ENCODE assay signal across 8 cellular contexts in the genomic region with DNA sequence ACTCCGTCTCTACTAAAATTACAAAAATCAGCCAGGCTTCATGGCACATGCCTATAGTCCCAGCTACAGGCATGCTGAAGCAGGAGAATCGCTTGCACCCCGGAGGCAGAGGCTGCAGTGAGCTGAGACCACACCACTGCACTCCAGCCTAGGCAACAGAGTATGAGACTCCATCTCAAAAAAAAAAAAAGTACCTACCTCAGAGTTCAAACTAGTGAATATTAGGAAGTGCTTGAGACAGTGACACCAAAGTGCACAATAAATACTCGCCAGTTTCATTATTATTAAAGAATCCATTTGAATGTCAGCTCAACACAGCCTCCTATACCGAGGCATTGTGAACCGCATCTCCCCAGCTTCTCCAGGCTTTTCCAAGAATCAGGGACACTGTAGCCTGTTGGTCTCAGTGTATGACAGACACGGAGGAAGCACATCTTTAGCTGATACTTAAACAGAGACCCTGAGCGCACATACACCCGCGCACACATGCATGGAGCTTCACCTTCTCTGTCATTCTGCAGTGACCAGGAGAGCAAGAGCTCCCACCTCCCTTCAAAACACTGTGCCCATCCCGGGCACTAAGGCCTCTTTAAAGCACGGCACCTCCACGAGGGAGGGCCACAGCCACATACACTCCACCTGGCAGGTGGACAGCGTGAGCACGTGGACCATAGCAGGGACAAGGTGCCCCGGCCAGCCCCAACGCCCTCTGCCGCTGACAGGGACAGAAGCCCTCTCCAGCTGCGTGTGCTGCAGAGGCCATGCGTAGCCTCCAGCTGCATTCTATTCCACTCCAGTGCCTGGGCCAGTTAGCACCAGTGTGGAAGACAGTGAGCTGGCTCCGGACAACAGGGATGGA. TPM values are rescaled to one million over a fixed set of nuclear protein-coding genes. Genes with fewer than 3 reads are reported as not detected.
DNase-seq lines count a peak whose midpoint lies in the region; ATAC-seq and TF ChIP-seq lines count a peak whose summit lies in the region.

No MANE protein-coding gene starts in this region.

- TF ChIP-seq EP300 in tibial nerve (IDR thresholded peaks at IDR 0.05) = no peak

- no peak for ATAC-seq in body of pancreas
- no peak for ATAC-seq in GM19035 (IDR thresholded peaks at IDR 0.05; ENCODE audit: unreplicated experiment)

- no peaks in the 10 kb centered on the region for H3K9me3 ChIP-seq in tibial nerve
- no peaks in the 10 kb centered on the region for H3K9me3 ChIP-seq in body of pancreas

- H3K36me3 ChIP-seq in tibial nerve (peaks cover 0 to 79% (median 21%) of the 10 kb centered on the region in 3 donors), body of pancreas (replicated peaks in 1 of 2; ENCODE audit: insufficient read depth in 1 of 2, low read depth in 2 of 2) (peaks cover 0 to 17% of the 10 kb centered on the region in 2 donors)

- 76 to 78% methylated on average over 15 to 21 of the region's 21 CpGs for WGBS in tibial nerve, 2 donors
- WGBS in body of pancreas, 2 donors = 76 to 95% methylated on average over 10 to 20 of the region's 21 CpGs

- DNase-seq in activated CD4-positive, alpha-beta T cell treated with anti-CD3 and anti-CD28 coated beads, Interleukin-2, amount 50 U/mL, for 48 hours = peak; percentile 17 to 30
- no peak for DNase-seq in activated CD4-positive, alpha-beta T cell treated with anti-CD3 and anti-CD28 coated beads, Interleukin-2, amount 50 U/mL, for 4 hours
- DNase-seq in activated CD8-positive, alpha-beta memory T cell treated with anti-CD3 and anti-CD28 coated beads, Interleukin-2, amount 50 U/mL, for 48 hours = peak; percentile 65
- DNase-seq in iPS-NIHi11 (ENCODE audit: low spot score) = peak; percentile 22
- no peak for DNase-seq in tibial nerve (ENCODE audit: low spot score in 2 of 2)
- DNase-seq in activated CD4-positive, CD25-positive, alpha-beta regulatory T cell treated with anti-CD3 and anti-CD28 coated beads, Interleukin-2, amount 50 U/mL, for 72 hours = no peak
- DNase-seq in body of pancreas = no peak

- intact Hi-C loops in body of pancreas (cut with DNase I) = loop anchor here (5.0 kb wide), 1 partner anchor 112 kb away; no protein-coding TSS in a partner anchor

- peak overlapping the region in 3 of 4 donors; percentile 79 to 96 (median 90) for H3K27ac ChIP-seq in tibial nerve
- H3K27ac ChIP-seq in body of pancreas = no peak overlapping the region

- TF ChIP-seq CTCF in tibial nerve (IDR thresholded peaks at IDR 0.05) (no peak), body of pancreas (IDR thresholded peaks at IDR 0.05) (no peak)

- H3K27me3 ChIP-seq in tibial nerve (no peaks in the 10 kb centered on the region), body of pancreas (no peaks in the 10 kb centered on the region)

- H3K4me1 ChIP-seq in tibial nerve (peaks cover 0 to 74% (median 40%) of the 10 kb centered on the region in 4 donors), body of pancreas (peaks cover 20% of the 10 kb centered on the region)

- H3K4me3 ChIP-seq in tibial nerve (no peak overlapping the region), body of pancreas (no peak overlapping the region)

- TF ChIP-seq POLR2A in tibial nerve (IDR thresholded peaks at IDR 0.05) = no peak
- TF ChIP-seq POLR2A in body of pancreas (IDR thresholded peaks at IDR 0.05) = no peak

RNA-seq across cellular contexts. Expression of a gene that starts 5.2 kb away (rescaled TPM):
- 1,000 to 10,000 TPM; 1,360 to 2,316 (median 1,728) TPM for total RNA-seq in tibial nerve
- 100 to 1,000 TPM; 311 to 476 TPM for total RNA-seq in body of pancreas

RNA-seq across cellular contexts. Expression of a gene that starts 16.3 kb away (rescaled TPM):
- total RNA-seq in tibial nerve (10 to 100 TPM; 44.6 to 58.6 (median 55.3) TPM), body of pancreas (10 to 100 TPM; 11.4 to 13.2 TPM)

RNA-seq across cellular contexts. Expression of a gene that starts 28.6 kb away (rescaled TPM):
- total RNA-seq in tibial nerve (10 to 100 TPM; 16.1 to 30.9 (median 24.3) TPM), body of pancreas (10 to 100 TPM; 10.9 to 83.1 TPM)

RNA-seq across cellular contexts. Expression of a gene that starts 45.6 kb away (rescaled TPM):
- total RNA-seq in tibial nerve = 10 to 100 TPM; 17.0 to 29.3 (median 23.0) TPM
- 10 to 100 TPM in 1 of 2 donors, 1 to 10 TPM in 1; 9.3 to 46.1 TPM for total RNA-seq in body of pancreas

RNA-seq across cellular contexts. Expression of a gene that starts 46.4 kb away (rescaled TPM):
- total RNA-seq in tibial nerve (100 to 1,000 TPM in 2 of 4 donors, 10 to 100 TPM in 2; 47.4 to 127 (median 89.0) TPM), body of pancreas (10 to 100 TPM; 23.6 to 25.1 TPM)

Comparison
In these comparisons a context has a peak if more than half of its experiments do, and no peak if none do; other contexts are left out.
1. DNase-seq: peak in activated CD4-positive, alpha-beta T cell treated with anti-CD3 and anti-CD28 coated beads, Interleukin-2, amount 50 U/mL, for 48 hours (2 of 2), activated CD8-positive, alpha-beta memory T cell treated with anti-CD3 and anti-CD28 coated beads, Interleukin-2, amount 50 U/mL, for 48 hours (single experiment) and iPS-NIHi11 (single experiment); none in activated CD4-positive, alpha-beta T cell treated with anti-CD3 and anti-CD28 coated beads, Interleukin-2, amount 50 U/mL, for 4 hours (0 of 2), tibial nerve (0 of 2), activated CD4-positive, CD25-positive, alpha-beta regulatory T cell treated with anti-CD3 and anti-CD28 coated beads, Interleukin-2, amount 50 U/mL, for 72 hours (single experiment) and body of pancreas (0 of 4).
2. H3K27ac ChIP-seq: peak in tibial nerve (3 of 4); none in body of pancreas (0 of 4).